18 cellular contexts compared by ENCODE assay signal in genomic region chr10:59265140-59265539, GRCh38.
"Had no signal": no experiment of that assay in that cellular context is flagged by ENCODE, and none has a peak within 500 bp of the region (broad histone marks: within the 10 kb centered on the region; RNA-seq: fewer than 3 reads in every experiment).

No MANE protein-coding gene starts in this region.

- H3K36me3 Mint-ChIP-seq: activated naive CD4-positive, alpha-beta T cell treated with anti-CD3 and anti-CD28 coated beads, Interleukin-2, amount 10 ng/mL, durations not matched to agents 7 days and 5 days; naive thymus-derived CD8-positive, alpha-beta T cell had no signal

- DNase-seq: activated B cell treated with CpG ODN at 0.5 μM for 24 hours; activated CD4-positive, alpha-beta T cell treated with anti-CD3 and anti-CD28 coated beads, Interleukin-2, amount 10 ng/mL, durations not matched to agents 7 days and 5 days; activated CD8-positive, alpha-beta memory T cell treated with anti-CD3 and anti-CD28 coated beads for 24 hours; activated naive CD4-positive, alpha-beta T cell treated with anti-CD3 and anti-CD28 coated beads, Interleukin-2, amount 10 ng/mL, durations not matched to agents 7 days and 5 days; activated T-cell treated with anti-CD3 and anti-CD28 coated beads for 4 hours; caudate nucleus; effector memory CD4-positive, alpha-beta T cell; kidney glomerular epithelial cell; mucosa of descending colon; naive thymus-derived CD8-positive, alpha-beta T cell; stimulated activated CD4-positive, alpha-beta T cell treated with anti-CD3 and anti-CD28 coated beads, Interleukin-2, amount 100 ng/mL, for 48 hours; stimulated activated CD8-positive, alpha-beta memory T cell treated with anti-CD3 and anti-CD28 coated beads, Interleukin-4, amount 100 ng/mL, for 48 hours; stimulated activated naive CD8-positive, alpha-beta T cell treated with anti-CD3 and anti-CD28 coated beads, Interleukin-15, Interleukin-2, amounts not matched to agents 100 U/mL and 50 U/mL, for 24 hours had no signal

- H3K9me3 Mint-ChIP-seq: activated B cell treated with CpG ODN at 0.5 μM for 24 hours; activated CD4-positive, alpha-beta T cell treated with anti-CD3 and anti-CD28 coated beads, Interleukin-2, amount 10 ng/mL, durations not matched to agents 7 days and 5 days; type B pancreatic cell had no signal

- H3K4me3 Mint-ChIP-seq: activated B cell treated with CpG ODN at 0.5 μM for 24 hours; activated CD4-positive, alpha-beta T cell treated with anti-CD3 and anti-CD28 coated beads, Interleukin-2, amount 10 ng/mL, durations not matched to agents 7 days and 5 days; activated naive CD4-positive, alpha-beta T cell treated with anti-CD3 and anti-CD28 coated beads, Interleukin-2, amount 10 ng/mL, durations not matched to agents 7 days and 5 days; activated T-helper 17 cell treated with anti-CD3 and anti-CD28 coated beads, Interleukin-2, amount 50 U/mL, for 72 hours; naive thymus-derived CD8-positive, alpha-beta T cell; type B pancreatic cell had no signal

- H3K27ac Mint-ChIP-seq: activated B cell treated with CpG ODN at 0.5 μM for 24 hours; activated CD4-positive, alpha-beta T cell treated with anti-CD3 and anti-CD28 coated beads, Interleukin-2, amount 10 ng/mL, durations not matched to agents 7 days and 5 days; activated naive CD4-positive, alpha-beta T cell treated with anti-CD3 and anti-CD28 coated beads, Interleukin-2, amount 10 ng/mL, durations not matched to agents 7 days and 5 days; activated T-helper 17 cell treated with anti-CD3 and anti-CD28 coated beads, Interleukin-2, amount 50 U/mL, for 72 hours; naive thymus-derived CD8-positive, alpha-beta T cell; type B pancreatic cell had no signal

- H3K4me1 Mint-ChIP-seq: activated B cell treated with CpG ODN at 0.5 μM for 24 hours; activated CD4-positive, alpha-beta T cell treated with anti-CD3 and anti-CD28 coated beads, Interleukin-2, amount 10 ng/mL, durations not matched to agents 7 days and 5 days; activated naive CD4-positive, alpha-beta T cell treated with anti-CD3 and anti-CD28 coated beads, Interleukin-2, amount 10 ng/mL, durations not matched to agents 7 days and 5 days; activated T-helper 17 cell treated with anti-CD3 and anti-CD28 coated beads, Interleukin-2, amount 50 U/mL, for 72 hours; naive thymus-derived CD8-positive, alpha-beta T cell had no signal

- ATAC-seq: activated T-helper 17 cell treated with anti-CD3 and anti-CD28 coated beads, Interleukin-2, amount 50 U/mL, for 72 hours; mucosa of descending colon; naive thymus-derived CD8-positive, alpha-beta T cell; stimulated activated naive CD8-positive, alpha-beta T cell treated with anti-CD3 and anti-CD28 coated beads, Interleukin-15, Interleukin-2, amounts not matched to agents 100 U/mL and 50 U/mL, for 24 hours had no signal

- H3K4me3 ChIP-seq: coronary artery, lung, mucosa of descending colon, suprapubic skin had no signal

- H3K27me3 Mint-ChIP-seq: activated B cell treated with CpG ODN at 0.5 μM for 24 hours; activated CD4-positive, alpha-beta T cell treated with anti-CD3 and anti-CD28 coated beads, Interleukin-2, amount 10 ng/mL, durations not matched to agents 7 days and 5 days; activated naive CD4-positive, alpha-beta T cell treated with anti-CD3 and anti-CD28 coated beads, Interleukin-2, amount 10 ng/mL, durations not matched to agents 7 days and 5 days; activated T-helper 17 cell treated with anti-CD3 and anti-CD28 coated beads, Interleukin-2, amount 50 U/mL, for 72 hours; type B pancreatic cell had no signal
